Comparison of ENCODE assay signal across 9 cellular contexts in the genomic region with DNA sequence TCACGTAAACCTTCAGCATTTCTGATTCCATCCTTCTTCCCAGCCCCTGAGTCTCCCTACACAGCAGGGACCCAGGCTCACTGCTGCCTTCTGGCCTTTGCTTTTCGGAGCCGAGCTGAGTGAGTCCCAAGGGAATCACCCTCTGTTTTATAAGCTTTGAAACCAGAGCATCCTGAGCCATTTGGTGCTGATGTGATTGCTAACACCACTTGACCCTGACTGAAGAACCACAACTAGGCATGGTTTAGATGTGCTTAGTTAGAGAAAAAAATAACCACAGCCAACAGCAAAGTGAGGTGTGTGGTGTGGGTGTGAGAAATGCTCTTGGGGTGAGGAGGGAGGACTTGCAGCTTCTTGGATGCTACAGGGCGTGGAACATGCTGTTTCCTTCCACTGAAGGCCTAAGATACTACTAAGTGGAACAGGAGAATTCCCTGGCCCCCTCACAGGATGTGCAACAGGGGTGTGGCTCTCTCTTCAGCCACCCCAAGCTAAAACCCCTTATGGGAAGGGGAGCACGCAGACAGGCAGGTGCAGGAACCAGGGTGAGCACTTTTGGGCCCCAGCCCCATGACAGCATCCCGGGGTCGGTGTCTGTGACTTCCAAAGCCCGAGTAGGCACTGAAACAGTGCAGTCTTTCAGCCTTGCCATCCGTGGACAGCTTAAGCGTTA. TPM values are rescaled to one million over a fixed set of nuclear protein-coding genes. Genes with fewer than 3 reads are reported as not detected.
A peak's percentile ranks its signal among the peaks of the same experiment; 100 is the strongest.
DNase-seq lines count a peak whose midpoint lies in the region; ATAC-seq, FAIRE-seq and TF ChIP-seq lines count a peak whose summit lies in the region.
"Had no signal": no experiment of that assay in that cellular context is flagged by ENCODE, and none has a peak within 500 bp of the region (broad histone marks: within the 10 kb centered on the region; RNA-seq: fewer than 3 reads in every experiment).

Gene TC2N (minus strand): TSS at position 221 of the 673 bp plus-strand sequence. CDS start 53,767 bp downstream, outside the sequence.

- TF ChIP-seq POLR2A in breast epithelium (IDR thresholded peaks at IDR 0.05) = no peak
- no peak for TF ChIP-seq POLR2A in gastrocnemius medialis (IDR thresholded peaks at IDR 0.05)

- ATAC-seq in GM18867 (IDR thresholded peaks at IDR 0.05; ENCODE audit: unreplicated experiment) = peak; percentile 63
- ATAC-seq in gastrocnemius medialis = no peak

- H3K27me3 ChIP-seq in OCI-LY1 (ENCODE audit: insufficient read depth, low read length) (no peaks in the 10 kb centered on the region), breast epithelium (no peaks in the 10 kb centered on the region), H7 (ENCODE audit: control insufficient read depth, insufficient read depth, low read length) (no peaks in the 10 kb centered on the region), gastrocnemius medialis (no peaks in the 10 kb centered on the region)
- H3K27me3 ChIP-seq: neutrophil had no signal

- H3K9me2 ChIP-seq in OCI-LY1 (ENCODE audit: low read depth, low read length) = no peaks in the 10 kb centered on the region

- H3K36me3 ChIP-seq in OCI-LY1 (ENCODE audit: insufficient read depth, low read length) = no peaks in the 10 kb centered on the region
- H3K36me3 ChIP-seq in breast epithelium = no peaks in the 10 kb centered on the region
- H3K36me3 ChIP-seq in H7 (replicated peaks; ENCODE audit: control insufficient read depth, insufficient read depth, low read length) = no peaks in the 10 kb centered on the region
- H3K36me3 ChIP-seq in gastrocnemius medialis = no peaks in the 10 kb centered on the region
- H3K36me3 ChIP-seq: neutrophil had no signal

- peak within 1 kb of the TSS; percentile 70 for H3K4me2 ChIP-seq in OCI-LY1 (ENCODE audit: low read length)

- H3K9ac ChIP-seq in OCI-LY1 (ENCODE audit: low read length) = peak within 1 kb of the TSS; percentile 47; the same call in 1 of the 2 replicates

- no peak for FAIRE-seq in frontal cortex (lab: Jason Lieb, UNC)

- no peak for TF ChIP-seq CTCF in OCI-LY1 (IDR thresholded peaks at IDR 0.05; ENCODE audit: low read length)
- no peak for TF ChIP-seq CTCF in breast epithelium (IDR thresholded peaks at IDR 0.05)
- TF ChIP-seq CTCF in gastrocnemius medialis (IDR thresholded peaks at IDR 0.05 in 4 of 5, conservative IDR thresholded peaks at IDR 0.05 in 1 of 5) = no peak

- H4K20me1 ChIP-seq in OCI-LY1 (ENCODE audit: insufficient read depth, low read length) = no peaks in the 10 kb centered on the region

- H2AFZ ChIP-seq in OCI-LY1 (ENCODE audit: low read length) = 0 out of 2 replicates have a peak within 1 kb of the TSS, but pooled peaks have one; percentile 18

- H3K4me1 ChIP-seq in OCI-LY1 (ENCODE audit: insufficient read depth, low read length, severe bottlenecking) = peaks cover 70% of the 10 kb centered on the region
- peaks cover 0 to 18% of the 10 kb centered on the region in 2 donors for H3K4me1 ChIP-seq in breast epithelium
- H3K4me1 ChIP-seq in gastrocnemius medialis = peaks cover 0 to 8% of the 10 kb centered on the region in 2 donors

- in situ Hi-C loops in gastrocnemius medialis (cut with MboI; ENCODE audit: low sequenced_read_pairs in 4 of 4) = no loop called here

- H3K9me3 ChIP-seq in OCI-LY1 (ENCODE audit: low read length) (no peaks in the 10 kb centered on the region), breast epithelium (no peaks in the 10 kb centered on the region), gastrocnemius medialis (no peaks in the 10 kb centered on the region)
- H3K9me3 ChIP-seq: neutrophil had no signal

- intact Hi-C loops in breast epithelium (cut with DNase I; ENCODE audit: low total_unique reads) = no loop called here
- intact Hi-C loops in gastrocnemius medialis (cut with DNase I; ENCODE audit: low total_unique reads) = no loop called here

- H3K79me2 ChIP-seq in OCI-LY1 (ENCODE audit: insufficient read depth, low read length) = no peaks in the 10 kb centered on the region

- no peaks in the 10 kb centered on the region for H3F3A ChIP-seq in OCI-LY1 (ENCODE audit: insufficient read depth, low read length)

- H3K4me3 ChIP-seq in OCI-LY1 (ENCODE audit: low read depth, low read length, poor library complexity, severe bottlenecking) = peak within 1 kb of the TSS; percentile 53
- H3K4me3 ChIP-seq in breast epithelium = peak within 1 kb of the TSS in 1 of 3 donors; percentile 16
- peak within 1 kb of the TSS in 6 of 7 experiments; percentile 11 to 27 (median 17) for H3K4me3 ChIP-seq in skin epidermis
- H3K4me3 ChIP-seq in H7 (ENCODE audit: insufficient read depth, low read depth, low read length) = no peak within 1 kb of the TSS
- no peak within 1 kb of the TSS for H3K4me3 ChIP-seq in gastrocnemius medialis

- peak within 1 kb of the TSS; percentile 99 for H3K27ac ChIP-seq in OCI-LY1 (ENCODE audit: low read depth, low read length, poor library complexity, severe bottlenecking)
- H3K27ac ChIP-seq in breast epithelium = peak within 1 kb of the TSS; percentile 53 to 64
- H3K27ac ChIP-seq in skin epidermis = peak within 1 kb of the TSS in 12 of 21 experiments; percentile 7 to 98 (median 66)
- H3K27ac ChIP-seq in gastrocnemius medialis = no peak within 1 kb of the TSS
- H3K27ac ChIP-seq: neutrophil had no signal

- no peak for DNase-seq in breast epithelium (ENCODE audit: low spot score in 2 of 2)
- DNase-seq in H7 = no peak
- DNase-seq in frontal cortex (ENCODE audit: low spot score in 2 of 2) = no peak
- no peak for DNase-seq in AG20443 (ENCODE audit: low spot score)
- DNase-seq in gastrocnemius medialis = no peak

RNA-seq across cellular contexts. Expression of gene TC2N, which starts in this region (rescaled TPM):
- total RNA-seq in breast epithelium (100 to 1,000 TPM in 2 of 3 donors, 10 to 100 TPM in 1; 36.6 to 169 (median 166) TPM), frontal cortex (5.7 TPM), gastrocnemius medialis (10 to 100 TPM in 1 of 4 donors, 1 to 10 TPM in 3; 3.2 to 11.9 (median 7.2) TPM)
- 6.7 and 11.5 TPM in 2 replicates for total RNA-seq in H7 (2014; rRNA removed; shearing (Covaris generic))

Comparison
In these comparisons a context has a peak if more than half of its experiments do, and no peak if none do; other contexts are left out.
1. H3K27ac ChIP-seq: peak in OCI-LY1 (single experiment), breast epithelium (2 of 2) and skin epidermis (12 of 21); none in gastrocnemius medialis (0 of 4).
2. H3K4me3 ChIP-seq: peak in OCI-LY1 (single experiment) and skin epidermis (6 of 7); none in H7 (single experiment) and gastrocnemius medialis (0 of 4).